8 cellular contexts compared by ENCODE assay signal in the genomic region with DNA sequence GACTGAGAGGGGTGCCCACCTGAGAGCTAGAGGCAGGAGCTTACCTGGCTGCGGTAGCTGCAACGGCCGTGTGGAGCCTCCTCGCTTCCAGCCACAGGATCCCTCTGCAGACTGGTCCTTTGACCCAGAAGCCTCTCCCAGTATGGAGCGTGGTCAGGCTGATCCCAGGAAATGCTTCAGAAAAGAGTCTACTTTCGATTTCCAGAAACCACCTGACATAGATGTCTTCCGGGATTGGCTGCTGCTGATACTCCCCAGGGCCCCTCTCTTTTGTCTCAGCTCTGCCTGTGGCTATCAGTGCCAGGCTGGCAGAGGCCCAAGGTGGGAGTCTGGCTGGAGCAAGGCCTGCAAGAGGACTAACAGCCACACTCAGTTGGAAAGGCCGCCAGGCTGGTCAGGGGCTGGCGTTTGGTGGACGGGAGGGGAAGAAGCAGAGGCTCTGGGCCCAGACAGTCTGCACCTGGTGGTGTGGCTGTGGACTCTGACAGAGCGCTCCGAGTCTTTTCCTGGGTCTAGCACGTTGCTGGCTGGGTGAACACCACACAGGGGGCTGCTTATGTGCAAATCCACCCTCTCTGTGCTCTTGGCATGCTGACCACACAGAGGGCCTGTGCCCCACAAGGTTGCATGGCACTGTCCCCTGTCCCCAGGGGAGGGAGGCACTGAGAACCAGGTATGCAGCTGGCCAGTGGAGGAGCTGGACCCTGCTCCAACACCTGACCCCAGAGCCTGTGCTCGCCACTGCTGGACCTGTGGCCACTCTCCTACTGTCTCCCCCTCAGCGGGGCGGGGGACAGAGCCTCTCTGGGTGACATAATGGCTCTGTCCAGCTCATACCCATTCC. TPM values are rescaled to one million over a fixed set of nuclear protein-coding genes. Genes with fewer than 3 reads are reported as not detected.
DNase-seq lines count a peak whose midpoint lies in the region; ATAC-seq and TF ChIP-seq lines count a peak whose summit lies in the region.

A gene with protein sequence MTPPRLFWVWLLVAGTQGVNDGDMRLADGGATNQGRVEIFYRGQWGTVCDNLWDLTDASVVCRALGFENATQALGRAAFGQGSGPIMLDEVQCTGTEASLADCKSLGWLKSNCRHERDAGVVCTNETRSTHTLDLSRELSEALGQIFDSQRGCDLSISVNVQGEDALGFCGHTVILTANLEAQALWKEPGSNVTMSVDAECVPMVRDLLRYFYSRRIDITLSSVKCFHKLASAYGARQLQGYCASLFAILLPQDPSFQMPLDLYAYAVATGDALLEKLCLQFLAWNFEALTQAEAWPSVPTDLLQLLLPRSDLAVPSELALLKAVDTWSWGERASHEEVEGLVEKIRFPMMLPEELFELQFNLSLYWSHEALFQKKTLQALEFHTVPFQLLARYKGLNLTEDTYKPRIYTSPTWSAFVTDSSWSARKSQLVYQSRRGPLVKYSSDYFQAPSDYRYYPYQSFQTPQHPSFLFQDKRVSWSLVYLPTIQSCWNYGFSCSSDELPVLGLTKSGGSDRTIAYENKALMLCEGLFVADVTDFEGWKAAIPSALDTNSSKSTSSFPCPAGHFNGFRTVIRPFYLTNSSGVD (minus strand): TSS at position 144 of the 844 bp plus-strand sequence. CDS start 2,732 bp downstream, outside the sequence.

- H3K27ac ChIP-seq in BLaER1 treated with 17β-estradiol and CSF1 and Interleukin-3, amounts not matched to agents 10 nM and 100 nM: peak within 1 kb of the TSS; percentile 42 to 85 (median 79); a peak in 21 of 22 replicates

- no peak for TF ChIP-seq CTCF in cardiac fibroblast (IDR thresholded peaks at IDR 0.05; ENCODE audit: low read depth, low read length)

- DNase-seq in Kasumi-1 (lab: John Stamatoyannopoulos, UW) (peak; percentile 18 to 22), cardiac fibroblast (ENCODE audit: low read depth in 2 of 2) (peak; percentile 87 to 94), iPS-NIHi7 (ENCODE audit: extremely low spot score) (peak; percentile 76)

- peaks cover 67 to 86% (median 74%) of the 10 kb centered on the region in 10 experiments for H3K4me1 ChIP-seq in BLaER1 treated with 17β-estradiol and CSF1 and Interleukin-3, amounts not matched to agents 10 nM and 100 nM
- peaks cover 41% of the 10 kb centered on the region for H3K4me1 ChIP-seq in skeletal muscle satellite cell (ENCODE audit: control insufficient read depth, insufficient read depth, low read length)

- H4K20me1 ChIP-seq in BLaER1 treated with 17β-estradiol and CSF1 and Interleukin-3, amounts not matched to agents 10 nM and 100 nM: peaks cover 0 to 28% (median 7%) of the 10 kb centered on the region in 11 experiments; a peak in 8 of 22 replicates

- peak within 1 kb of the TSS; percentile 28 to 58 (median 46); a peak in 19 of 20 replicates for H3K4me3 ChIP-seq in BLaER1 treated with 17β-estradiol and CSF1 and Interleukin-3, amounts not matched to agents 10 nM and 100 nM
- H3K4me3 ChIP-seq in cardiac fibroblast (replicated peaks in 1 of 2; ENCODE audit: low read depth in 2 of 2, low read length in 2 of 2): peak within 1 kb of the TSS; percentile 41 to 46
- peak within 1 kb of the TSS; percentile 68 for H3K4me3 ChIP-seq in skeletal muscle satellite cell (ENCODE audit: low read length)

- no peaks in the 10 kb centered on the region for H3K9me3 ChIP-seq in BLaER1 treated with 17β-estradiol and CSF1 and Interleukin-3, amounts not matched to agents 10 nM and 100 nM (replicated peaks in 1 of 11)
- no peaks in the 10 kb centered on the region for H3K9me3 ChIP-seq in skeletal muscle satellite cell (replicated peaks; ENCODE audit: low read length)

- H3K27me3 ChIP-seq in BLaER1 treated with 17β-estradiol and CSF1 and Interleukin-3, amounts not matched to agents 10 nM and 100 nM: no peaks in the 10 kb centered on the region
- no peaks in the 10 kb centered on the region for H3K27me3 ChIP-seq in skeletal muscle satellite cell (ENCODE audit: control insufficient read depth, insufficient read depth, low read length)

- peak within 1 kb of the TSS; percentile 82 to 96 (median 89) for H3K4me2 ChIP-seq in BLaER1 treated with 17β-estradiol and CSF1 and Interleukin-3, amounts not matched to agents 10 nM and 100 nM
- peak within 1 kb of the TSS; percentile 78 for H3K4me2 ChIP-seq in skeletal muscle satellite cell (ENCODE audit: low read length)

- H3K36me3 ChIP-seq in BLaER1 treated with 17β-estradiol and CSF1 and Interleukin-3, amounts not matched to agents 10 nM and 100 nM: peaks cover 0 to 8% (median 0%) of the 10 kb centered on the region in 11 experiments; a peak in 2 of 22 replicates
- H3K36me3 ChIP-seq in skeletal muscle satellite cell (ENCODE audit: insufficient read depth, low read length): peaks cover 15% of the 10 kb centered on the region

- H3K9ac ChIP-seq in BLaER1 treated with 17β-estradiol and CSF1 and Interleukin-3, amounts not matched to agents 10 nM and 100 nM: peak within 1 kb of the TSS; percentile 31 to 77 (median 68)
- H3K9ac ChIP-seq in skeletal muscle satellite cell (ENCODE audit: low read depth, low read length): peak within 1 kb of the TSS; percentile 59

- ATAC-seq in SK-N-SH treated with all-trans-retinoic acid at 6 μM for 48 hours: peak; percentile 96
- no peak for ATAC-seq in GM19395 (IDR thresholded peaks at IDR 0.05; ENCODE audit: unreplicated experiment)
- ATAC-seq in HG02852 (IDR thresholded peaks at IDR 0.05; ENCODE audit: unreplicated experiment): no peak

TF ChIP-seq in SK-N-SH treated with all-trans-retinoic acid at 6 μM for 48 hours, 23 proteins besides CTCF, POLR2A, EP300 and RAD21:
- TF ChIP-seq, protein P1, sequence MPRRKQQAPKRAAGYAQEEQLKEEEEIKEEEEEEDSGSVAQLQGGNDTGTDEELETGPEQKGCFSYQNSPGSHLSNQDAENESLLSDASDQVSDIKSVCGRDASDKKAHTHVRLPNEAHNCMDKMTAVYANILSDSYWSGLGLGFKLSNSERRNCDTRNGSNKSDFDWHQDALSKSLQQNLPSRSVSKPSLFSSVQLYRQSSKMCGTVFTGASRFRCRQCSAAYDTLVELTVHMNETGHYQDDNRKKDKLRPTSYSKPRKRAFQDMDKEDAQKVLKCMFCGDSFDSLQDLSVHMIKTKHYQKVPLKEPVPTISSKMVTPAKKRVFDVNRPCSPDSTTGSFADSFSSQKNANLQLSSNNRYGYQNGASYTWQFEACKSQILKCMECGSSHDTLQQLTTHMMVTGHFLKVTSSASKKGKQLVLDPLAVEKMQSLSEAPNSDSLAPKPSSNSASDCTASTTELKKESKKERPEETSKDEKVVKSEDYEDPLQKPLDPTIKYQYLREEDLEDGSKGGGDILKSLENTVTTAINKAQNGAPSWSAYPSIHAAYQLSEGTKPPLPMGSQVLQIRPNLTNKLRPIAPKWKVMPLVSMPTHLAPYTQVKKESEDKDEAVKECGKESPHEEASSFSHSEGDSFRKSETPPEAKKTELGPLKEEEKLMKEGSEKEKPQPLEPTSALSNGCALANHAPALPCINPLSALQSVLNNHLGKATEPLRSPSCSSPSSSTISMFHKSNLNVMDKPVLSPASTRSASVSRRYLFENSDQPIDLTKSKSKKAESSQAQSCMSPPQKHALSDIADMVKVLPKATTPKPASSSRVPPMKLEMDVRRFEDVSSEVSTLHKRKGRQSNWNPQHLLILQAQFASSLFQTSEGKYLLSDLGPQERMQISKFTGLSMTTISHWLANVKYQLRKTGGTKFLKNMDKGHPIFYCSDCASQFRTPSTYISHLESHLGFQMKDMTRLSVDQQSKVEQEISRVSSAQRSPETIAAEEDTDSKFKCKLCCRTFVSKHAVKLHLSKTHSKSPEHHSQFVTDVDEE (CRISPR knock-in tag; IDR thresholded peaks at IDR 0.05): peak; percentile 75; the same call in 1 of the 2 replicates
- TF ChIP-seq TCF4 (CRISPR knock-in tag; IDR thresholded peaks at IDR 0.05; ENCODE audit: borderline replicate concordance): peak; percentile 59; the same call in 1 of the 2 replicates
- peak; percentile 69; the same call in 1 of the 2 replicates for TF ChIP-seq SNAI2 (CRISPR knock-in tag; IDR thresholded peaks at IDR 0.05)
- TF ChIP-seq, protein P2, sequence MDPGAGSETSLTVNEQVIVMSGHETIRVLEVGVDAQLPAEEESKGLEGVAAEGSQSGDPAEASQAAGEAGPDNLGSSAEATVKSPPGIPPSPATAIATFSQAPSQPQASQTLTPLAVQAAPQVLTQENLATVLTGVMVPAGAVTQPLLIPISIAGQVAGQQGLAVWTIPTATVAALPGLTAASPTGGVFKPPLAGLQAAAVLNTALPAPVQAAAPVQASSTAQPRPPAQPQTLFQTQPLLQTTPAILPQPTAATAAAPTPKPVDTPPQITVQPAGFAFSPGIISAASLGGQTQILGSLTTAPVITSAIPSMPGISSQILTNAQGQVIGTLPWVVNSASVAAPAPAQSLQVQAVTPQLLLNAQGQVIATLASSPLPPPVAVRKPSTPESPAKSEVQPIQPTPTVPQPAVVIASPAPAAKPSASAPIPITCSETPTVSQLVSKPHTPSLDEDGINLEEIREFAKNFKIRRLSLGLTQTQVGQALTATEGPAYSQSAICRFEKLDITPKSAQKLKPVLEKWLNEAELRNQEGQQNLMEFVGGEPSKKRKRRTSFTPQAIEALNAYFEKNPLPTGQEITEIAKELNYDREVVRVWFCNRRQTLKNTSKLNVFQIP (CRISPR knock-in tag; IDR thresholded peaks at IDR 0.05; ENCODE audit: borderline replicate concordance, low read depth): no peak
- TF ChIP-seq TOX (CRISPR knock-in tag; IDR thresholded peaks at IDR 0.05; ENCODE audit: borderline replicate concordance): no peak
- 0 out of 2 replicates have a peak, but pooled peaks have one; percentile 9 for TF ChIP-seq ZNF565 (CRISPR knock-in tag; conservative IDR thresholded peaks at IDR 0.05; ENCODE audit: low read depth)
- peak; percentile 21; the same call in 1 of the 2 replicates for TF ChIP-seq ISL1 (CRISPR knock-in tag; IDR thresholded peaks at IDR 0.05)

RNA-seq across cellular contexts. Expression of the gene that starts here (rescaled TPM):
- total RNA-seq in skeletal muscle satellite cell (2012; rRNA removed): 306 and 332 TPM in 2 replicates

Comparison
In these comparisons a context has a peak if more than half of its experiments do, and no peak if none do; other contexts are left out.
1. DNase-seq: peak in every context shown above with its lines; median percentile 90 in cardiac fibroblast; 76 in iPS-NIHi7; 20 in Kasumi-1.